In the genomic region with DNA sequence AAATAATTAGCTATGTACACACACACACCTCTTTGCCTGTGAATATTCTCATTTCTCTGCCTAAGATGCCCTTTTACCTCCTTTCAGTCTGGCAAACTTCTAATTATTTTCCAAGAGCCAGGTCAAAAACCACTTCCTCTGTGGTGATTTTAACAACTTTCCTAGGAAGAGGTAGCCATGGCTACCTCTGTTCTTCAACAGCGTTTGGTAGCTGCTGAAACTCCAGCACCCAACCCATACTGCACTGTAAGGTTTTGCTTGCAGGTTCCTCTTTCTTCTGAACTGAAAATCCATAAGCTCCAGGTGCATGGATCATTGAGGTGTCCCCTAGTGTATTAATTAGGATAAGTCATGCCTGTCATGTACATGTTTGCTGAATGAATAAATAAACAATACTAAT, we compare ENCODE assay signal across 17 cellular contexts. TPM values are rescaled to one million over a fixed set of nuclear protein-coding genes. Genes with fewer than 3 reads are reported as not detected.
DNase-seq lines count a peak whose midpoint lies in the region; ATAC-seq and TF ChIP-seq lines count a peak whose summit lies in the region.
"Had no signal": no experiment of that assay in that cellular context is flagged by ENCODE, and none has a peak within 500 bp of the region (broad histone marks: within the 10 kb centered on the region; RNA-seq: fewer than 3 reads in every experiment).

No MANE protein-coding gene starts in this region.

- H3K4me3 ChIP-seq in adipocyte (ENCODE audit: low read length) (no peak overlapping the region), endodermal cell (ENCODE audit: low read length) (no peak overlapping the region)
- H3K4me3 ChIP-seq: BLaER1 had no signal

- H3K9me3 ChIP-seq in adipocyte (ENCODE audit: control insufficient read depth, low read length) (no peaks in the 10 kb centered on the region), endodermal cell (ENCODE audit: control insufficient read depth, low read length) (peaks cover 8% of the 10 kb centered on the region)
- H3K9me3 ChIP-seq: BLaER1 had no signal

- peak overlapping the region; percentile 15 for H3K9ac ChIP-seq in adipocyte (ENCODE audit: low read length)
- H3K9ac ChIP-seq in endodermal cell (ENCODE audit: extremely low read depth, low read length, poor library complexity, severe bottlenecking) = no peak overlapping the region
- H3K9ac ChIP-seq: BLaER1 had no signal

- peaks cover 12% of the 10 kb centered on the region for H3K4me1 Mint-ChIP-seq in endodermal cell
- H3K4me1 Mint-ChIP-seq: CD14-positive monocyte; CD4-positive, alpha-beta memory T cell; H9 had no signal

- H3K4me1 ChIP-seq in adipocyte (ENCODE audit: control insufficient read depth, insufficient read depth, low read length) (peaks cover 49% of the 10 kb centered on the region), endodermal cell (ENCODE audit: control insufficient read depth, insufficient read depth, low read length) (peaks cover 10% of the 10 kb centered on the region)
- H3K4me1 ChIP-seq: BLaER1 had no signal

- ATAC-seq in GM21381 (IDR thresholded peaks at IDR 0.05; ENCODE audit: unreplicated experiment) = no peak
- ATAC-seq: HepG2 had no signal

- no peak for TF ChIP-seq CTCF in endodermal cell (conservative IDR thresholded peaks at IDR 0.05)

- H3K36me3 Mint-ChIP-seq in endodermal cell (ENCODE audit: low read depth) = no peaks in the 10 kb centered on the region
- H3K36me3 Mint-ChIP-seq: CD14-positive monocyte; CD4-positive, alpha-beta memory T cell had no signal

- H3K36me3 ChIP-seq in adipocyte (ENCODE audit: control insufficient read depth, insufficient read depth, low read length, severe bottlenecking) (peaks cover 16% of the 10 kb centered on the region), endodermal cell (ENCODE audit: control insufficient read depth, insufficient read depth, low read length) (no peaks in the 10 kb centered on the region)
- H3K36me3 ChIP-seq: BLaER1 had no signal

- H3K27ac Mint-ChIP-seq in endodermal cell = no peak overlapping the region
- H3K27ac Mint-ChIP-seq: CD14-positive monocyte; CD4-positive, alpha-beta memory T cell; H9 had no signal

- H3K27me3 ChIP-seq in adipocyte (replicated peaks; ENCODE audit: control insufficient read depth, insufficient read depth, low read length) = no peaks in the 10 kb centered on the region
- no peaks in the 10 kb centered on the region for H3K27me3 ChIP-seq in endodermal cell (ENCODE audit: control insufficient read depth, insufficient read depth, low read length, poor library complexity, severe bottlenecking)
- H3K27me3 ChIP-seq: BLaER1 had no signal

- in situ Hi-C loops in KBM-7 (cut with MboI; ENCODE audit: low pct_unique_long_range_greater_than_20kb, low sequenced_read_pairs) = no loop called here

- no peak overlapping the region for H3K4me3 Mint-ChIP-seq in endodermal cell
- H3K4me3 Mint-ChIP-seq: CD14-positive monocyte; CD4-positive, alpha-beta memory T cell; H9 had no signal

- peak; percentile 25 for DNase-seq in Daoy (ENCODE audit: low read depth)
- peak; percentile 38 for DNase-seq in KBM-7
- DNase-seq in adipocyte (ENCODE audit: low read depth) = no peak
- peak; percentile 22 to 36 for DNase-seq in lung microvascular endothelial cell (ENCODE audit: low read depth in 2 of 2)
- DNase-seq in endodermal cell = no peak
- DNase-seq in activated CD4-positive, CD25-positive, alpha-beta regulatory T cell (lab: John Stamatoyannopoulos, UW) = no peak
- DNase-seq: 8988T; CD4-positive, alpha-beta memory T cell; DMS153; DMS79; GF-D8; GOT3; H9 had no signal

- no peaks in the 10 kb centered on the region for H3K27me3 Mint-ChIP-seq in endodermal cell (ENCODE audit: insufficient read depth)

- peaks cover 6% of the 10 kb centered on the region for H3K9me3 Mint-ChIP-seq in endodermal cell

- no peak overlapping the region for H3K27ac ChIP-seq in endodermal cell (ENCODE audit: low read depth, low read length)
- H3K27ac ChIP-seq: BLaER1 had no signal

- 81% methylated on average over 1 of the region's 1 CpG; no CpG with 5 or more reads in 1 of the 2 experiments for WGBS in endodermal cell (ENCODE audit: insufficient coverage in 1 of 2, insufficient read length in 1 of 2), 2 experiments

RNA-seq across cellular contexts. Expression of a gene that starts 25.6 kb away (rescaled TPM):
- total RNA-seq in Daoy (2014; rRNA removed; shearing (Covaris generic)) = 0.11 and 1.0 TPM in 2 replicates
- 1.2 and 8.7 TPM in 2 replicates for total RNA-seq in lung microvascular endothelial cell
- 10 to 100 TPM; 17.9 to 28.2 TPM for total RNA-seq in endodermal cell
- polyA plus RNA-seq in endodermal cell (2013, experiment 1 of 2) = 49.9 TPM
- 41.4 TPM for polyA plus RNA-seq in endodermal cell (2013, experiment 2 of 2)
- polyA plus RNA-seq: CD14-positive monocyte had no signal

Comparison
In these comparisons a context has a peak if more than half of its experiments do, and no peak if none do; other contexts are left out.
1. DNase-seq: peak in Daoy (single experiment), KBM-7 (single experiment) and lung microvascular endothelial cell (2 of 2); none in adipocyte (single experiment), endodermal cell (single experiment) and activated CD4-positive, CD25-positive, alpha-beta regulatory T cell (0 of 4).